Comparison of ENCODE assay signal across 26 cellular contexts in the genomic region with DNA sequence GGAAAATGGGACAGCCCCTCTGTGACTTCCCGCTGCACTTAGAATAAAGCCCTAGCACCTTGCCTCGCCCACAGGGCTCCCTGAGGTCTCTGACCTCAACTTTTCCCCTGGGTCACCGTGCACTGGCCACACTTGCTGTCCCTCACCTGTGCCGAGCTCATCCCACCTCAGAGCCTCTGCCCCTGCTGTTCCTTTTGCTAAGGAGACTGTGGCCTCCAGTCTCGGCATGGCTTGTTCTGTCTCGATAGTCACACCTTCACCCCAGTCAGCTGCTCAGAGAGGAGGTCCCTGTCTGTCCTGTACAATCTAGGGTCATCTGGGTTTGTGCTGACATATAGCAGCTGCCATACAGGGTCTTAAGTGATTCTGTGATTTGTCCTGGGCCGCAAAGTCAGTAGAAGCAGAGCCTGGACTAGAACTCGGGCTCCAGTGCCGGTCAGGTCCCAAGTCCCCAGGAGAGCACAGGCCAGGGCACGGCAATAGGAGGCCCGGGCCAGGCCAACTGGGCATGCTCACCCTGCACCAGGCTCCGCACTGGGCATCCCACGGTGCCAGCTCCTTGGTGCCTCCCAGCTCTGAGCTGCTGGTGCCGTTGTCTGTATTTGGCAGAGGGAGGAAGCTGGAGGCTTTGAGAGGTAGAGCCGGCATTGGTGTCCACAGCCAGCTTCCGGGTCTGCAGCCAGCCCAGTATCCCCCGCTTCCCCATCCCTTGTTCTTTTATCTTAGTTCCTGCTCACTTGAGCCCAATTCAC. TPM values are rescaled to one million over a fixed set of nuclear protein-coding genes. Genes with fewer than 3 reads are reported as not detected.
DNase-seq lines count a peak whose midpoint lies in the region; ATAC-seq, FAIRE-seq and TF ChIP-seq lines count a peak whose summit lies in the region.
"Had no signal": no experiment of that assay in that cellular context is flagged by ENCODE, and none has a peak within 500 bp of the region (broad histone marks: within the 10 kb centered on the region; RNA-seq: fewer than 3 reads in every experiment).

No MANE protein-coding gene starts in this region.

- H3K14ac ChIP-seq in H1 (ENCODE audit: insufficient read length) = no peak overlapping the region

- no peak overlapping the region for H2AK5ac ChIP-seq in H1 (ENCODE audit: low read depth, low read length)

- POLR2A ChIA-PET in RWPE1 (lab: Yijun Ruan, JAX; ENCODE audit: low non-redundant PET) (interaction anchor here (0.6 kb wide), 1 partner anchor 15 kb away, joined by 3 read pairs; no protein-coding TSS in a partner anchor), H1 (lab: Charles Lee; ENCODE audit: partially characterized antibody) (interaction anchor here (0.6 to 1.2 kb wide), 7 partner anchors 11 to 1165 kb away, joined by 3 to 6 read pairs (median 3); no protein-coding TSS in a partner anchor)

- TF ChIP-seq EP300 in H1 (IDR thresholded peaks at IDR 0.05; ENCODE audit: borderline replicate concordance in 1 of 2, low read depth in 2 of 2, low read length in 2 of 2) = no peak

- peak overlapping the region; percentile 20; the same call in 1 of the 2 replicates for H2BK5ac ChIP-seq in H1 (ENCODE audit: low read depth, low read length)

- H4K8ac ChIP-seq in H1 (ENCODE audit: extremely low read depth, insufficient read depth, low read length) = peak overlapping the region; percentile 71; the same call in 1 of the 2 replicates

- H2BK120ac ChIP-seq in H1 (replicated peaks; ENCODE audit: low read depth, low read length) = no peak overlapping the region

- H3K79me2 ChIP-seq in H1 (ENCODE audit: control insufficient read depth in 1 of 2, insufficient read depth in 2 of 2, low read length in 2 of 2) = no peaks in the 10 kb centered on the region
- H3K79me2 ChIP-seq in neural progenitor cell (ENCODE audit: low read depth) = no peaks in the 10 kb centered on the region

- 88% methylated on average over 17 of the region's 17 CpGs; no CpG with 5 or more reads in 1 of the 2 experiments for WGBS in H1 (ENCODE audit: extremely low coverage in 1 of 2, insufficient coverage in 1 of 2, insufficient read length in 1 of 2, insufficient replicate concordance in 2 of 2, low coverage in 1 of 2, low lambda C conversion rate in 2 of 2, missing lambda C conversion rate in 1 of 2), 2 experiments

- H2BK15ac ChIP-seq in H1 (ENCODE audit: low read length) = no peak overlapping the region

- no peaks in the 10 kb centered on the region for H3K23me2 ChIP-seq in H1 (ENCODE audit: low read depth, low read length)

- H3K9me3 Mint-ChIP-seq in neural progenitor cell = no peaks in the 10 kb centered on the region
- H3K9me3 Mint-ChIP-seq: activated CD8-positive, alpha-beta T cell treated with anti-CD3 and anti-CD28 coated beads for 36 hours; activated naive CD8-positive, alpha-beta T cell treated with anti-CD3 and anti-CD28 coated beads, Interleukin-2, amount 10 ng/mL, durations not matched to agents 7 days and 5 days; dendritic cell treated with granulocyte-macrophage colony-stimulating factor and Interleukin-4, amounts not matched to agents 40 ng/mL and 50 ng/mL, for 4 days; stimulated activated naive CD8-positive, alpha-beta T cell treated with anti-CD3 and anti-CD28 coated beads, Interleukin-15, Interleukin-2, amounts not matched to agents 100 ng/mL and 50 ng/mL, for 24 hours had no signal

- FAIRE-seq in H1 (lab: Jason Lieb, UNC) = no peak
- FAIRE-seq: endothelial cell of umbilical vein had no signal

- H3K9ac ChIP-seq in H1 (replicated peaks in 1 of 4; ENCODE audit: extremely low read depth in 1 of 4, low read depth in 3 of 4, low read length in 3 of 4) = no peak overlapping the region
- H3K9ac ChIP-seq in neural progenitor cell = no peak overlapping the region
- H3K9ac ChIP-seq: KMS-11 had no signal

- no peak for ATAC-seq in thoracic aorta (ENCODE audit: insufficient number of reproducible peaks, low FRiP score, low read depth)
- ATAC-seq in GM19351 (IDR thresholded peaks at IDR 0.05; ENCODE audit: unreplicated experiment) = no peak
- ATAC-seq: activated CD8-positive, alpha-beta T cell treated with anti-CD3 and anti-CD28 coated beads for 36 hours; heart right ventricle; left colon; PC-3; right lobe of liver had no signal

- no peak for TF ChIP-seq RAD21 in H1 (IDR thresholded peaks at IDR 0.05 in 1 of 2, conservative IDR thresholded peaks at IDR 0.05 in 1 of 2; ENCODE audit: low read depth in 2 of 2, low read length in 2 of 2)

- no peak overlapping the region for H2AFZ ChIP-seq in H1 (ENCODE audit: low read length)
- no peak overlapping the region for H2AFZ ChIP-seq in neural progenitor cell (replicated peaks)

- H4K20me1 ChIP-seq in H1 (replicated peaks in 1 of 2; ENCODE audit: control insufficient read depth in 1 of 2, insufficient read depth in 2 of 2, low read length in 2 of 2) (no peaks in the 10 kb centered on the region), neural progenitor cell (ENCODE audit: low read depth) (peaks cover 3% of the 10 kb centered on the region)

- no peaks in the 10 kb centered on the region for H3K27me3 ChIP-seq in H1 (replicated peaks in 1 of 4; ENCODE audit: control insufficient read depth in 3 of 4, extremely low read depth in 1 of 4, insufficient read depth in 3 of 4, low read length in 3 of 4)
- H3K27me3 ChIP-seq in neural progenitor cell = no peaks in the 10 kb centered on the region
- no peaks in the 10 kb centered on the region for H3K27me3 ChIP-seq in thoracic aorta (replicated peaks; ENCODE audit: insufficient read depth)
- H3K27me3 ChIP-seq: BE2C, heart right ventricle, ovary, right lobe of liver had no signal

- peak overlapping the region; percentile 42 for H3K27ac ChIP-seq in RWPE1
- no peak overlapping the region for H3K27ac ChIP-seq in H1 (ENCODE audit: low read depth, low read length)
- H3K27ac ChIP-seq in neural progenitor cell = no peak overlapping the region
- H3K27ac ChIP-seq in thoracic aorta = peak overlapping the region; percentile 50 to 76
- H3K27ac ChIP-seq: heart right ventricle, KMS-11, ovary, right lobe of liver had no signal

- H3K27me3 Mint-ChIP-seq in neural progenitor cell (ENCODE audit: insufficient read depth, low read depth) = peaks cover 6% of the 10 kb centered on the region
- H3K27me3 Mint-ChIP-seq: activated CD8-positive, alpha-beta T cell treated with anti-CD3 and anti-CD28 coated beads for 36 hours had no signal

- TF ChIP-seq CTCF in RWPE1 (conservative IDR thresholded peaks at IDR 0.05; ENCODE audit: low read depth) = no peak
- no peak for TF ChIP-seq CTCF in H1 (IDR thresholded peaks at IDR 0.05; ENCODE audit: control extremely low read depth in 1 of 3, insufficient read depth in 1 of 3, low read depth in 1 of 3, low read length in 3 of 3)
- no peak for TF ChIP-seq CTCF in neural progenitor cell (IDR thresholded peaks at IDR 0.05)
- no peak for TF ChIP-seq CTCF in thoracic aorta (IDR thresholded peaks at IDR 0.05)

- no peak for DNase-seq in RWPE1 (ENCODE audit: low spot score)
- DNase-seq in H1 (ENCODE audit: low read depth in 1 of 2, low spot score in 2 of 2) = peak in 1 of 2 experiments; percentile 44
- no peak for DNase-seq in neural progenitor cell (ENCODE audit: low spot score)
- no peak for DNase-seq in thoracic aorta (ENCODE audit: low spot score)
- no peak for DNase-seq in dermis blood vessel endothelial cell
- no peak for DNase-seq in EL
- DNase-seq in NOMO-1 (lab: John Stamatoyannopoulos, UW; ENCODE audit: unreplicated experiment in 2 of 2) = no peak
- DNase-seq: activated CD4-positive, alpha-beta T cell treated with anti-CD3 and anti-CD28 coated beads for 1 hour; activated CD8-positive, alpha-beta T cell treated with anti-CD3 and anti-CD28 coated beads for 36 hours; activated effector memory CD4-positive, alpha-beta T cell treated with Interleukin-2 at 50 U/mL for 16 hours; activated naive CD8-positive, alpha-beta T cell treated with anti-CD3 and anti-CD28 coated beads, Interleukin-2, amount 10 ng/mL, durations not matched to agents 7 days and 5 days; BE2C; heart right ventricle; left colon; naive B cell; NCI-H146; NCI-H446 treated with DMSO at 0.1 percent for 48 hours; ovary; PC-3; right lobe of liver; SHP77 treated with DMSO at 0.1 percent for 48 hours had no signal

- peaks cover 4% of the 10 kb centered on the region; the same call in 1 of the 2 replicates for H3K79me1 ChIP-seq in H1 (ENCODE audit: low read depth, low read length)

- H2BK20ac ChIP-seq in H1 (ENCODE audit: low read length) = no peak overlapping the region

- no peak overlapping the region for H3K4me3 ChIP-seq in H1 (ENCODE audit: extremely low read depth in 1 of 4, insufficient read depth in 2 of 4, low read depth in 3 of 4, low read length in 4 of 4)
- no peak overlapping the region for H3K4me3 ChIP-seq in neural progenitor cell
- no peak overlapping the region for H3K4me3 ChIP-seq in thoracic aorta
- H3K4me3 ChIP-seq: heart right ventricle, ovary, right lobe of liver had no signal

- 0 out of 2 replicates have a peak overlapping the region, but pooled peaks have one; percentile 17 for H2BK12ac ChIP-seq in H1 (ENCODE audit: low read depth, low read length)

- H3K4me3 Mint-ChIP-seq in neural progenitor cell = peak overlapping the region; percentile 64
- H3K4me3 Mint-ChIP-seq: activated CD8-positive, alpha-beta T cell treated with anti-CD3 and anti-CD28 coated beads for 36 hours; activated naive CD8-positive, alpha-beta T cell treated with anti-CD3 and anti-CD28 coated beads, Interleukin-2, amount 10 ng/mL, durations not matched to agents 7 days and 5 days; dendritic cell treated with granulocyte-macrophage colony-stimulating factor and Interleukin-4, amounts not matched to agents 40 ng/mL and 50 ng/mL, for 4 days; stimulated activated naive CD8-positive, alpha-beta T cell treated with anti-CD3 and anti-CD28 coated beads, Interleukin-15, Interleukin-2, amounts not matched to agents 100 ng/mL and 50 ng/mL, for 24 hours had no signal

- no peaks in the 10 kb centered on the region for H3K36me3 Mint-ChIP-seq in neural progenitor cell
- H3K36me3 Mint-ChIP-seq: activated naive CD8-positive, alpha-beta T cell treated with anti-CD3 and anti-CD28 coated beads, Interleukin-2, amount 10 ng/mL, durations not matched to agents 7 days and 5 days; naive B cell had no signal

- no peak overlapping the region for H3K23ac ChIP-seq in H1 (ENCODE audit: insufficient read length)

- no peak overlapping the region for H4K5ac ChIP-seq in H1 (ENCODE audit: insufficient read length, low read depth, low read length)

- CTCF ChIA-PET in RWPE1 (lab: Yijun Ruan, JAX) (no interaction called here), H1 (lab: Charles Lee; ENCODE audit: partially characterized antibody) (interaction anchor here (1.0 to 2.2 kb wide), 6 partner anchors 12 to 119 kb away, joined by 3 to 7 read pairs (median 4); no protein-coding TSS in a partner anchor)

- no peaks in the 10 kb centered on the region for H3K36me3 ChIP-seq in H1 (ENCODE audit: control insufficient read depth in 2 of 4, insufficient read depth in 4 of 4, low read length in 3 of 4)
- H3K36me3 ChIP-seq in neural progenitor cell = no peaks in the 10 kb centered on the region
- H3K36me3 ChIP-seq in thoracic aorta = no peaks in the 10 kb centered on the region
- H3K36me3 ChIP-seq: heart right ventricle, ovary, right lobe of liver had no signal

- H3K4me1 Mint-ChIP-seq in neural progenitor cell = peaks cover 34% of the 10 kb centered on the region
- H3K4me1 Mint-ChIP-seq: activated naive CD8-positive, alpha-beta T cell treated with anti-CD3 and anti-CD28 coated beads, Interleukin-2, amount 10 ng/mL, durations not matched to agents 7 days and 5 days; naive B cell had no signal

- H3K9me3 ChIP-seq in H1 (ENCODE audit: insufficient read depth in 2 of 2, low read depth in 1 of 2, low read length in 1 of 2) (no peaks in the 10 kb centered on the region), neural progenitor cell (ENCODE audit: low read depth) (no peaks in the 10 kb centered on the region), thoracic aorta (no peaks in the 10 kb centered on the region)
- H3K9me3 ChIP-seq: BE2C, heart right ventricle, ovary, right lobe of liver had no signal

- H3K4ac ChIP-seq in H1 (replicated peaks; ENCODE audit: insufficient read length, low read depth, low read length) = no peak overlapping the region

- H3K56ac ChIP-seq in H1 (replicated peaks; ENCODE audit: insufficient read length, low read depth, low read length) = no peak overlapping the region

- H3K18ac ChIP-seq in H1 (ENCODE audit: extremely low read depth, low read length) = no peak overlapping the region

- no peak overlapping the region for H3K4me2 ChIP-seq in H1 (ENCODE audit: insufficient read depth in 1 of 2, low read depth in 2 of 2, low read length in 2 of 2)
- no peak overlapping the region for H3K4me2 ChIP-seq in neural progenitor cell
- H3K4me2 ChIP-seq: KMS-11 had no signal

- H3K27ac Mint-ChIP-seq in neural progenitor cell = peak overlapping the region; percentile 81
- H3K27ac Mint-ChIP-seq: activated CD8-positive, alpha-beta T cell treated with anti-CD3 and anti-CD28 coated beads for 36 hours; activated naive CD8-positive, alpha-beta T cell treated with anti-CD3 and anti-CD28 coated beads, Interleukin-2, amount 10 ng/mL, durations not matched to agents 7 days and 5 days; dendritic cell treated with granulocyte-macrophage colony-stimulating factor and Interleukin-4, amounts not matched to agents 40 ng/mL and 50 ng/mL, for 4 days; naive B cell; stimulated activated naive CD8-positive, alpha-beta T cell treated with anti-CD3 and anti-CD28 coated beads, Interleukin-15, Interleukin-2, amounts not matched to agents 100 ng/mL and 50 ng/mL, for 24 hours had no signal

- H4K91ac ChIP-seq in H1 (replicated peaks; ENCODE audit: insufficient read length, low read length) = no peak overlapping the region

- H3K4me1 ChIP-seq in H1 (replicated peaks in 1 of 4; ENCODE audit: control insufficient read depth in 3 of 4, insufficient read depth in 4 of 4, low read length in 3 of 4) = peaks cover 0 to 6% (median under 1%) of the 10 kb centered on the region in 4 experiments; a peak in 4 of 7 replicates
- H3K4me1 ChIP-seq in neural progenitor cell = peaks cover 6% of the 10 kb centered on the region
- H3K4me1 ChIP-seq in thoracic aorta (ENCODE audit: control insufficient read depth in 1 of 2, low read depth in 2 of 2) = peaks cover 11 to 60% of the 10 kb centered on the region in 2 donors
- H3K4me1 ChIP-seq: heart right ventricle had no signal

- no peaks in the 10 kb centered on the region for H3F3A ChIP-seq in neural progenitor cell (ENCODE audit: low read depth)

- no peak for TF ChIP-seq POLR2A in H1 (IDR thresholded peaks at IDR 0.05; ENCODE audit: control extremely low read depth in 1 of 2, low read depth in 2 of 2, low read length in 2 of 2)

RNA-seq across cellular contexts. Expression of a gene that starts 35.2 kb away (rescaled TPM):
- total RNA-seq in H1 (2021; fragmentation: NEBNext Ultra II Directional; extraction: Animal tissue kit (Norgen Biotek cat#: 25700)) = 42.4 and 47.6 TPM in 2 replicates
- polyA plus RNA-seq in H1 (2011; rRNA removed) = 32.1 and 34.7 TPM in 2 replicates
- polyA plus RNA-seq in H1 (2011; cell fraction: cytosol; rRNA removed) = 26.7 TPM
- 26.4 TPM for polyA plus RNA-seq in H1 (2011; cell fraction: nucleus; rRNA removed)
- 18.9 to 22.5 TPM (median 21.6 TPM) in 4 replicates for polyA plus RNA-seq in H1 (2012, experiment 1 of 2)
- polyA plus RNA-seq in H1 (2012, experiment 2 of 2) = 23.1 TPM
- polyA plus RNA-seq in H1 (2013, experiment 1 of 2) = 20.3 TPM
- polyA plus RNA-seq in H1 (2013, experiment 2 of 2) = 20.5 TPM
- 22.8 and 24.3 TPM in 2 replicates for polyA minus RNA-seq in H1 (2011; rRNA and poly(A)+ RNA removed)
- 20.1 TPM for polyA minus RNA-seq in H1 (2011; cell fraction: cytosol; rRNA and poly(A)+ RNA removed)
- 9.9 TPM for polyA minus RNA-seq in H1 (2011; cell fraction: nucleus; rRNA and poly(A)+ RNA removed)
- total RNA-seq in neural progenitor cell (ENCODE audit: low replicate concordance) = 16.0 and 28.5 TPM in 2 replicates
- total RNA-seq in thoracic aorta = 10 to 100 TPM; 50.8 to 58.3 TPM
- total RNA-seq in dermis blood vessel endothelial cell = 8.2 and 12.3 TPM in 2 replicates

RNA-seq across cellular contexts. Expression of a gene that starts 58.1 kb away (rescaled TPM):
- 7.9 and 9.1 TPM in 2 replicates for total RNA-seq in H1 (2021; fragmentation: NEBNext Ultra II Directional; extraction: Animal tissue kit (Norgen Biotek cat#: 25700))
- 5.0 and 8.3 TPM in 2 replicates for polyA plus RNA-seq in H1 (2011; rRNA removed)
- 6.4 TPM for polyA plus RNA-seq in H1 (2011; cell fraction: cytosol; rRNA removed)
- 60.8 TPM for polyA plus RNA-seq in H1 (2011; cell fraction: nucleus; rRNA removed)
- polyA plus RNA-seq in H1 (2012, experiment 1 of 2) = 3.3 to 10.7 TPM (median 7.7 TPM) in 4 replicates
- polyA plus RNA-seq in H1 (2012, experiment 2 of 2) = 2.3 TPM
- polyA plus RNA-seq in H1 (2013, experiment 1 of 2) = 3.8 TPM
- polyA plus RNA-seq in H1 (2013, experiment 2 of 2) = 2.5 TPM
- polyA minus RNA-seq in H1 (2011; rRNA and poly(A)+ RNA removed) = 4.6 and 7.6 TPM in 2 replicates
- polyA minus RNA-seq in H1 (2011; cell fraction: cytosol; rRNA and poly(A)+ RNA removed) = 9.8 TPM
- 25.3 TPM for polyA minus RNA-seq in H1 (2011; cell fraction: nucleus; rRNA and poly(A)+ RNA removed)
- 0.15 and 0.40 TPM in 2 replicates for total RNA-seq in neural progenitor cell (ENCODE audit: low replicate concordance)
- total RNA-seq in thoracic aorta = 1 to 10 TPM; 2.4 to 6.3 TPM
- under 0.01 and 1.0 TPM in 2 replicates for total RNA-seq in dermis blood vessel endothelial cell
- total RNA-seq: activated CD8-positive, alpha-beta T cell treated with anti-CD3 and anti-CD28 coated beads for 36 hours; activated naive CD8-positive, alpha-beta T cell treated with anti-CD3 and anti-CD28 coated beads, Interleukin-2, amount 10 ng/mL, durations not matched to agents 7 days and 5 days had no signal

Comparison
In these comparisons a context has a peak if more than half of its experiments do, and no peak if none do; other contexts are left out.
1. H3K27ac ChIP-seq: peak in RWPE1 (single experiment) and thoracic aorta (2 of 2); none in H1 (single experiment) and neural progenitor cell (single experiment).